11 cellular contexts compared by ENCODE assay signal in the genomic region with DNA sequence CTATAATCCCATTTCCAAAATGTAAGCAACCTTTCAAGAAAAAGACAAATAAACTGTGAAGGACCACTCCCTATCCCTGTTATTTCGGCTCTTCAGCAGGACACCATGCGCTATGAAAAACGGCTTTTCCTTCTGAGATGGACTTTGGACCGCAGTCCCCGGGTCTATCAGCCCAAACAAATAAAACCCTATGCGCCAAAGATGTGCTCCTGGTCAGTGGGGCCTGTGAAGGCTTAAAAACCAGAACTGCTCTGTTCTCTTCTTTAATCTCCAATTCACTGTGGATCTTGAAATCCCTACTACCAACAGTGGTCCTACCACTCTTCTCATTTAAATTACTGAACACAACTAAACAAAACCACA. TPM values are rescaled to one million over a fixed set of nuclear protein-coding genes. Genes with fewer than 3 reads are reported as not detected.
DNase-seq lines count a peak whose midpoint lies in the region; ATAC-seq and TF ChIP-seq lines count a peak whose summit lies in the region.
"Had no signal": no experiment of that assay in that cellular context is flagged by ENCODE, and none has a peak within 500 bp of the region (broad histone marks: within the 10 kb centered on the region; RNA-seq: fewer than 3 reads in every experiment).

No MANE protein-coding gene starts in this region.

- H3K9me3 ChIP-seq in spleen, result no peaks in the 10 kb centered on the region
- H3K9me3 ChIP-seq in MG63, result no peaks in the 10 kb centered on the region

- H3K27me3 Mint-ChIP-seq in activated CD4-positive, alpha-beta T cell treated with anti-CD3 and anti-CD28 coated beads, Interleukin-2, amount 10 ng/mL, durations not matched to agents 24 days and 14 days, result no peaks in the 10 kb centered on the region
- peaks cover 0 to 5% (median 2%) of the 10 kb centered on the region in 3 donors for H3K27me3 Mint-ChIP-seq in immature natural killer cell (ENCODE audit: low read depth in 3 of 3)

- no peaks in the 10 kb centered on the region for H3K27me3 ChIP-seq in spleen (replicated peaks in 1 of 7)
- H3K27me3 ChIP-seq in MG63, result no peaks in the 10 kb centered on the region

- H3K36me3 ChIP-seq in spleen (peaks cover 0 to 4% (median 0%) of the 10 kb centered on the region in 6 donors), MG63 (peaks cover 2% of the 10 kb centered on the region; the same call in 1 of the 2 replicates)

- 95 to 97% (median 97%) methylated on average over 6 of the region's 6 CpGs for WGBS in spleen, 5 donors

- TF ChIP-seq CTCF in spleen (IDR thresholded peaks at IDR 0.05 in 8 of 11, conservative IDR thresholded peaks at IDR 0.05 in 3 of 11), result no peak

- ATAC-seq in HG03139 (IDR thresholded peaks at IDR 0.05; ENCODE audit: unreplicated experiment) (no peak), HG03097 (IDR thresholded peaks at IDR 0.05; ENCODE audit: low FRiP score, unreplicated experiment) (no peak)

- no peaks in the 10 kb centered on the region for H3K9me3 Mint-ChIP-seq in activated CD4-positive, alpha-beta T cell treated with anti-CD3 and anti-CD28 coated beads, Interleukin-2, amount 10 ng/mL, durations not matched to agents 24 days and 14 days
- no peaks in the 10 kb centered on the region for H3K9me3 Mint-ChIP-seq in immature natural killer cell

- H3K4me1 Mint-ChIP-seq in activated CD4-positive, alpha-beta T cell treated with anti-CD3 and anti-CD28 coated beads, Interleukin-2, amount 10 ng/mL, durations not matched to agents 24 days and 14 days, result peaks cover 72% of the 10 kb centered on the region
- peaks cover 93 to 98% of the 10 kb centered on the region in 2 donors for H3K4me1 Mint-ChIP-seq in immature natural killer cell

- H3K4me3 Mint-ChIP-seq in activated CD4-positive, alpha-beta T cell treated with anti-CD3 and anti-CD28 coated beads, Interleukin-2, amount 10 ng/mL, durations not matched to agents 24 days and 14 days, result no peak overlapping the region
- H3K4me3 Mint-ChIP-seq in immature natural killer cell, result peak overlapping the region in 1 of 5 donors; percentile 11

- no peak for TF ChIP-seq POLR2A in spleen (IDR thresholded peaks at IDR 0.05)

- peak overlapping the region; percentile 73 for H3K27ac Mint-ChIP-seq in activated CD4-positive, alpha-beta T cell treated with anti-CD3 and anti-CD28 coated beads, Interleukin-2, amount 10 ng/mL, durations not matched to agents 24 days and 14 days
- peak overlapping the region; percentile 81 to 93 (median 88) for H3K27ac Mint-ChIP-seq in immature natural killer cell

- H3K4me3 ChIP-seq in spleen (no peak overlapping the region), MG63 (no peak overlapping the region)

- H3K36me3 Mint-ChIP-seq in activated CD4-positive, alpha-beta T cell treated with anti-CD3 and anti-CD28 coated beads, Interleukin-2, amount 10 ng/mL, durations not matched to agents 24 days and 14 days (ENCODE audit: low read depth), result peaks cover 13% of the 10 kb centered on the region
- no peaks in the 10 kb centered on the region for H3K36me3 Mint-ChIP-seq in immature natural killer cell

- H3K4me1 ChIP-seq in spleen, result peaks cover 44 to 100% (median 91%) of the 10 kb centered on the region in 6 donors

- H3K27ac ChIP-seq in spleen, result peak overlapping the region in 6 of 8 donors; percentile 65 to 80 (median 78)

- intact Hi-C loops in activated CD4-positive, alpha-beta T cell treated with anti-CD3 and anti-CD28 coated beads, Interleukin-2, amount 10 ng/mL, durations not matched to agents 24 days and 14 days (cut with micrococcal nuclease), result no loop called here
- intact Hi-C loops in spleen (cut with DNase I; ENCODE audit: low total_unique reads), result no loop called here

- DNase-seq in activated CD4-positive, alpha-beta T cell treated with anti-CD3 and anti-CD28 coated beads, Interleukin-2, amount 10 ng/mL, durations not matched to agents 24 days and 14 days, result no peak
- no peak for DNase-seq in activated CD4-positive, alpha-beta T cell treated with anti-CD3 and anti-CD28 coated beads for 48 hours
- DNase-seq in NCI-H526 treated with DMSO at 0.1 percent for 48 hours (lab: John Stamatoyannopoulos, UW), result peak; percentile 39
- no peak for DNase-seq in immature natural killer cell
- DNase-seq in spleen, result no peak
- no peak for DNase-seq in MG63
- DNase-seq: activated CD4-positive, CD25-positive, alpha-beta regulatory T cell; SIG-M5; stimulated activated CD4-positive, alpha-beta T cell treated with anti-CD3 and anti-CD28 coated beads, Interleukin-2, amount 100 ng/mL, for 48 hours had no signal

RNA-seq across cellular contexts. Expression of a gene that starts 33.3 kb away (rescaled TPM):
- 150 and 153 TPM in 2 replicates for total RNA-seq in activated CD4-positive, alpha-beta T cell treated with anti-CD3 and anti-CD28 coated beads, Interleukin-2, amount 10 ng/mL, durations not matched to agents 24 days and 14 days
- polyA plus RNA-seq in immature natural killer cell (10 to 100 TPM in 1 of 3 donors, 1 to 10 TPM in 2; 1.2 to 15.8 (median 7.4) TPM), spleen (10 to 100 TPM; 16.9 to 47.8 (median 19.9) TPM)
- 100 to 1,000 TPM in 6 of 7 donors, 10 to 100 TPM in 1; 88.1 to 137 (median 118) TPM for total RNA-seq in spleen
- total RNA-seq in MG63 (2014; rRNA removed; shearing (Covaris generic); ENCODE audit: low replicate concordance), result 19.0 and 31.3 TPM in 2 replicates
